In the genomic region with DNA sequence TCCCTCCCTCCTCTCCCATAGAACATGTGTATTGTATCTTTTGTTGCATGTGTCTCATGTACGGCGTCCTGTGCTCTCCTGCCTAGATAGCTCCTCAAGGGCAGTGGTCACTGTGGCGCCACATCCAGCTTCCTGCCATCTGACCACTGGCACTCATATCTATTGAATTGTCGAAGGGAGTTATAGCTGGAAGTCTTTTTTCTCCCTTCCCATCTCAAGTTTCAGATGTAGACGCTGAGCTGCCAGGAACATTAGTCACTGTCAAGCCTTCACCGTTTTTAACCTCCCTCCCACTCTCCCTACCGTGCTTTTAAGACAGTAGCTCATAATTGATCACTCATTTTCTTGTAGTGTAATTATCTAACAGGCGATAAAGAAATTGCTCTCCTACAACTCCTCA, we compare ENCODE assay signal across 13 cellular contexts. TPM values are rescaled to one million over a fixed set of nuclear protein-coding genes. Genes with fewer than 3 reads are reported as not detected.
A peak's percentile ranks its signal among the peaks of the same experiment; 100 is the strongest.
DNase-seq lines count a peak whose midpoint lies in the region; ATAC-seq and TF ChIP-seq lines count a peak whose summit lies in the region.
"Had no signal": no experiment of that assay in that cellular context is flagged by ENCODE, and none has a peak within 500 bp of the region (broad histone marks: within the 10 kb centered on the region; RNA-seq: fewer than 3 reads in every experiment).

No MANE protein-coding gene starts in this region.

- RAD21 ChIA-PET in HCT116 (lab: Charles Lee; ENCODE audit: low non-redundant PET in 1 of 2, low total read pairs in 2 of 2, uncharacterized antibody in 2 of 2, unreplicated experiment in 2 of 2), result interaction anchor here in 1 of 2 experiments (0.7 kb wide), 1 partner anchor 9 kb away, joined by 3 read pairs; no protein-coding TSS in a partner anchor

- BruUV-seq in HCT116 (replicated peaks; lab: Mats Ljungman, UMichigan), result no TSS peak

- no peaks in the 10 kb centered on the region for H3K27me3 ChIP-seq in HCT116 (ENCODE audit: insufficient read depth, low read length)
- no peaks in the 10 kb centered on the region for H3K27me3 ChIP-seq in gastrocnemius medialis
- H3K27me3 ChIP-seq: ovary had no signal

- H3K4me1 ChIP-seq in HCT116 (ENCODE audit: control insufficient read depth in 1 of 2, insufficient read depth in 2 of 2, low read length in 2 of 2), result peaks cover 8 to 13% of the 10 kb centered on the region in 2 experiments
- H3K4me1 ChIP-seq in gastrocnemius medialis, result peaks cover 0 to 4% of the 10 kb centered on the region in 2 donors

- H3K9ac ChIP-seq in HCT116 (ENCODE audit: low read length), result 0 out of 2 replicates have a peak overlapping the region, but pooled peaks have one; percentile 2

- no peak overlapping the region for H2AFZ ChIP-seq in HCT116 (ENCODE audit: low read depth, low read length, poor library complexity, severe bottlenecking)

- no peaks in the 10 kb centered on the region for H4K20me1 ChIP-seq in HCT116 (ENCODE audit: insufficient read depth)

- H3K79me2 ChIP-seq in HCT116 (ENCODE audit: insufficient read depth, low read length), result no peaks in the 10 kb centered on the region

- no peak for TF ChIP-seq CTCF in HCT116 (IDR thresholded peaks at IDR 0.05 in 2 of 3, conservative IDR thresholded peaks at IDR 0.05 in 1 of 3; ENCODE audit: borderline replicate concordance in 1 of 3, insufficient read depth in 1 of 3, low read depth in 2 of 3, low read length in 2 of 3)
- no peak for TF ChIP-seq CTCF in gastrocnemius medialis (IDR thresholded peaks at IDR 0.05 in 4 of 5, conservative IDR thresholded peaks at IDR 0.05 in 1 of 5)

- TF ChIP-seq RAD21 in HCT116 (IDR thresholded peaks at IDR 0.05; ENCODE audit: low read depth), result no peak

- H3K9me2 ChIP-seq in HCT116 (ENCODE audit: insufficient read depth), result no peaks in the 10 kb centered on the region

- H3K4me2 ChIP-seq in HCT116 (ENCODE audit: low read length), result peak overlapping the region; percentile 56

- H3K36me3 ChIP-seq in HCT116 (ENCODE audit: control insufficient read depth in 1 of 2, insufficient read depth in 2 of 2, low read length in 2 of 2) (peaks cover 22 to 54% of the 10 kb centered on the region in 2 experiments; a peak in 3 of 4 replicates), gastrocnemius medialis (peaks cover 0 to 32% of the 10 kb centered on the region in 2 donors)
- H3K36me3 ChIP-seq: ovary had no signal

- POLR2A ChIA-PET in HCT116 (lab: Charles Lee), result no interaction called here

- H3K4me3 ChIP-seq in HCT116 (replicated peaks in 1 of 2; ENCODE audit: low read depth in 1 of 2, low read length in 2 of 2) (no peak overlapping the region), gastrocnemius medialis (no peak overlapping the region)
- H3K4me3 ChIP-seq: ovary had no signal

- no peaks in the 10 kb centered on the region for H3K9me3 ChIP-seq in HCT116 (ENCODE audit: control insufficient read depth in 1 of 2, insufficient read depth in 1 of 2, low read depth in 1 of 2, low read length in 2 of 2)
- H3K9me3 ChIP-seq in gastrocnemius medialis, result no peaks in the 10 kb centered on the region
- H3K9me3 ChIP-seq: ovary had no signal

- TF ChIP-seq POLR2A in HCT116 (IDR thresholded peaks at IDR 0.05; ENCODE audit: borderline replicate concordance, extremely low read depth, insufficient read depth, insufficient read length) (no peak), gastrocnemius medialis (IDR thresholded peaks at IDR 0.05) (no peak)

- CTCF ChIA-PET in HCT116 (lab: Charles Lee), result interaction anchor here (1.7 kb wide), 1 partner anchor 9 kb away, joined by 21 read pairs; no protein-coding TSS in a partner anchor

- ATAC-seq in HCT116 (peak; percentile 74), gastrocnemius medialis (peak; percentile 80 to 93), GM18858 (IDR thresholded peaks at IDR 0.05; ENCODE audit: unreplicated experiment) (no peak), GM21737 (IDR thresholded peaks at IDR 0.05; ENCODE audit: unreplicated experiment) (no peak)
- ATAC-seq: WTC11 had no signal

- in situ Hi-C loops in gastrocnemius medialis (cut with MboI; ENCODE audit: low sequenced_read_pairs in 4 of 4), result loop anchor here in 1 of 4 donors (10.0 kb wide), 1 partner anchor 214 kb away; no protein-coding TSS in a partner anchor

- DNase-seq in HCT116 (ENCODE audit: low read depth, low spot score) (no peak), SW 1271 (lab: John Stamatoyannopoulos, UW) (peak; percentile 47 to 79), fibroblast of gingiva (ENCODE audit: low read depth) (peak; percentile 76), gastrocnemius medialis (peak in 1 of 2 donors; percentile 69), middle frontal gyrus (ENCODE audit: extremely low spot score, low spot score) (no peak)
- DNase-seq: activated naive CD4-positive, alpha-beta T cell; DMS79 treated with DMSO at 0.1 percent for 48 hours; endodermal cell; GOT3; ovary had no signal

- H3K27ac ChIP-seq in HCT116 (ENCODE audit: low read depth, low read length), result peak overlapping the region; percentile 31
- H3K27ac ChIP-seq in gastrocnemius medialis, result peak overlapping the region; percentile 37 to 71 (median 56)
- H3K27ac ChIP-seq: ovary had no signal

- intact Hi-C loops in HCT116 (cut with micrococcal nuclease), result no loop called here
- intact Hi-C loops in gastrocnemius medialis (cut with DNase I; ENCODE audit: low total_unique reads), result no loop called here

TF ChIP-seq in HCT116, 20 proteins besides CTCF, POLR2A, EP300 and RAD21:
- TF ChIP-seq JUND (IDR thresholded peaks at IDR 0.05) (no peak), CEBPB (IDR thresholded peaks at IDR 0.05; ENCODE audit: low read depth) (no peak), SRF (IDR thresholded peaks at IDR 0.05; ENCODE audit: low read depth) (no peak), YY1 (IDR thresholded peaks at IDR 0.05; ENCODE audit: extremely low read depth, insufficient replicate concordance, low read depth, low read length) (no peak), SP1 (IDR thresholded peaks at IDR 0.05; ENCODE audit: low read depth) (no peak)
- TF ChIP-seq, protein P1, sequence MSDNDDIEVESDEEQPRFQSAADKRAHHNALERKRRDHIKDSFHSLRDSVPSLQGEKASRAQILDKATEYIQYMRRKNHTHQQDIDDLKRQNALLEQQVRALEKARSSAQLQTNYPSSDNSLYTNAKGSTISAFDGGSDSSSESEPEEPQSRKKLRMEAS (IDR thresholded peaks at IDR 0.05), result no peak

RNA-seq across cellular contexts. Expression of a gene that starts 33.0 kb away (rescaled TPM):
- total RNA-seq in HCT116 (2021; ENCODE audit: unreplicated experiment), result 153 TPM
- polyA plus RNA-seq in HCT116 (2012), result 101 and 114 TPM in 2 replicates
- 10 to 100 TPM; 36.2 to 68.7 (median 42.0) TPM for total RNA-seq in gastrocnemius medialis

RNA-seq across cellular contexts. Expression of a gene that starts 44.1 kb away (rescaled TPM):
- 0.54 TPM for total RNA-seq in HCT116 (2021; ENCODE audit: unreplicated experiment)
- 0.04 and 0.09 TPM in 2 replicates for polyA plus RNA-seq in HCT116 (2012)
- under 1 TPM; 0.04 to 0.87 (median 0.42) TPM for total RNA-seq in gastrocnemius medialis

Comparison
In these comparisons a context has a peak if more than half of its experiments do, and no peak if none do; other contexts are left out.
1. ATAC-seq: peak in HCT116 (single experiment) and gastrocnemius medialis (2 of 2); none in GM18858 (single experiment) and GM21737 (single experiment).
2. DNase-seq: peak in SW 1271 (2 of 2) and fibroblast of gingiva (single experiment); none in HCT116 (single experiment) and middle frontal gyrus (single experiment).